In genomic region chr12:50006754-50007442, GRCh38 we compare ENCODE assay signal across 14 cellular contexts. TPM values are rescaled to one million over a fixed set of nuclear protein-coding genes. Genes with fewer than 3 reads are reported as not detected.
A peak's percentile ranks its signal among the peaks of the same experiment; 100 is the strongest.
DNase-seq lines count a peak whose midpoint lies in the region; ATAC-seq, FAIRE-seq and TF ChIP-seq lines count a peak whose summit lies in the region.
"Had no signal": no experiment of that assay in that cellular context is flagged by ENCODE, and none has a peak within 500 bp of the region (broad histone marks: within the 10 kb centered on the region; RNA-seq: fewer than 3 reads in every experiment).

No MANE protein-coding gene starts in this region.

- FAIRE-seq in bronchial epithelial cell (lab: Jason Lieb, UNC), result no peak
- FAIRE-seq: H1 had no signal

- no peaks in the 10 kb centered on the region for H3K27me3 ChIP-seq in bronchial epithelial cell (ENCODE audit: control insufficient read depth, insufficient read depth, low read length)
- H3K27me3 ChIP-seq in upper lobe of left lung, result no peaks in the 10 kb centered on the region

- H3K36me3 Mint-ChIP-seq in osteocyte (ENCODE audit: unreplicated experiment), result peaks cover 4% of the 10 kb centered on the region
- no peaks in the 10 kb centered on the region for H3K36me3 Mint-ChIP-seq in natural killer cell treated with Interleukin-12 subunit alpha and Interleukin-12 subunit beta and Interleukin-15 and Interleukin-18, amount 100 ng/mL, for 72 hours

- H3K27ac ChIP-seq in upper lobe of left lung, result no peak overlapping the region

- DNase-seq in NCI-H1694 treated with DMSO at 0.1 percent for 48 hours (lab: John Stamatoyannopoulos, UW) (peak; percentile 69), bronchial epithelial cell (ENCODE audit: low read depth) (peak; percentile 15), osteocyte (ENCODE audit: extremely low spot score, unreplicated experiment) (no peak), COLO829 (ENCODE audit: low spot score) (no peak), upper lobe of left lung (no peak)
- DNase-seq in natural killer cell treated with Interleukin-12 subunit alpha and Interleukin-12 subunit beta and Interleukin-15 and Interleukin-18, amount 100 ng/mL, for 72 hours (ENCODE audit: low spot score), result no peak
- no peak for DNase-seq in stimulated activated naive CD4-positive, alpha-beta T cell (lab: John Stamatoyannopoulos, UW)
- DNase-seq: activated T-cell treated with anti-CD3 and anti-CD28 coated beads, Interleukin-2, amount 50 U/mL, for 72 hours had no signal

- no peaks in the 10 kb centered on the region for H3K9me3 ChIP-seq in upper lobe of left lung

- no peak for TF ChIP-seq EP300 in upper lobe of left lung (IDR thresholded peaks at IDR 0.05)

- TF ChIP-seq POLR2A in upper lobe of left lung (IDR thresholded peaks at IDR 0.05), result no peak

- H3K4me1 Mint-ChIP-seq in osteocyte (ENCODE audit: unreplicated experiment), result peaks cover 6% of the 10 kb centered on the region
- H3K4me1 Mint-ChIP-seq in natural killer cell treated with Interleukin-12 subunit alpha and Interleukin-12 subunit beta and Interleukin-15 and Interleukin-18, amount 100 ng/mL, for 72 hours (ENCODE audit: low read depth in 2 of 2), result no peaks in the 10 kb centered on the region

- H3K4me3 Mint-ChIP-seq in osteocyte (ENCODE audit: unreplicated experiment), result no peak overlapping the region
- H3K4me3 Mint-ChIP-seq in natural killer cell treated with Interleukin-12 subunit alpha and Interleukin-12 subunit beta and Interleukin-15 and Interleukin-18, amount 100 ng/mL, for 72 hours, result no peak overlapping the region
- H3K4me3 Mint-ChIP-seq: activated T-cell treated with anti-CD3 and anti-CD28 coated beads, Interleukin-2, amount 50 U/mL, for 72 hours; central memory CD8-positive, alpha-beta T cell had no signal

- peaks cover 0 to 11% (median 0%) of the 10 kb centered on the region in 4 donors for H3K4me1 ChIP-seq in upper lobe of left lung

- peak; percentile 53 for ATAC-seq in GM19043 (IDR thresholded peaks at IDR 0.05; ENCODE audit: low read depth, unreplicated experiment)
- no peak for ATAC-seq in natural killer cell treated with Interleukin-12 subunit alpha and Interleukin-12 subunit beta and Interleukin-15 and Interleukin-18, amount 100 ng/mL, for 72 hours
- ATAC-seq in upper lobe of left lung (ENCODE audit: low FRiP score in 2 of 2), result no peak
- ATAC-seq: activated T-cell treated with anti-CD3 and anti-CD28 coated beads, Interleukin-2, amount 50 U/mL, for 72 hours had no signal

- peaks cover 3% of the 10 kb centered on the region for H3K36me3 ChIP-seq in bronchial epithelial cell (ENCODE audit: control insufficient read depth, insufficient read depth, low read length)
- H3K36me3 ChIP-seq in upper lobe of left lung, result peaks cover 0 to 13% (median 1%) of the 10 kb centered on the region in 4 donors

- H3K27ac Mint-ChIP-seq in osteocyte (ENCODE audit: unreplicated experiment), result peak overlapping the region; percentile 53
- H3K27ac Mint-ChIP-seq in natural killer cell treated with Interleukin-12 subunit alpha and Interleukin-12 subunit beta and Interleukin-15 and Interleukin-18, amount 100 ng/mL, for 72 hours, result no peak overlapping the region
- H3K27ac Mint-ChIP-seq: activated T-cell treated with anti-CD3 and anti-CD28 coated beads, Interleukin-2, amount 50 U/mL, for 72 hours had no signal

- no peaks in the 10 kb centered on the region for H3K27me3 Mint-ChIP-seq in osteocyte (ENCODE audit: unreplicated experiment)
- no peaks in the 10 kb centered on the region for H3K27me3 Mint-ChIP-seq in natural killer cell treated with Interleukin-12 subunit alpha and Interleukin-12 subunit beta and Interleukin-15 and Interleukin-18, amount 100 ng/mL, for 72 hours
- H3K27me3 Mint-ChIP-seq: central memory CD8-positive, alpha-beta T cell had no signal

- TF ChIP-seq CTCF in bronchial epithelial cell (IDR thresholded peaks at IDR 0.05; ENCODE audit: insufficient read depth, low read length, severe bottlenecking), result no peak
- no peak for TF ChIP-seq CTCF in osteocyte (IDR thresholded peaks at IDR 0.05)
- TF ChIP-seq CTCF in upper lobe of left lung (IDR thresholded peaks at IDR 0.05), result no peak

- 73 to 83% methylated on average over 1 of the region's 1 CpG for WGBS in upper lobe of left lung, 2 donors

- no peaks in the 10 kb centered on the region for H3K9me3 Mint-ChIP-seq in osteocyte (ENCODE audit: unreplicated experiment)
- no peaks in the 10 kb centered on the region for H3K9me3 Mint-ChIP-seq in natural killer cell treated with Interleukin-12 subunit alpha and Interleukin-12 subunit beta and Interleukin-15 and Interleukin-18, amount 100 ng/mL, for 72 hours
- H3K9me3 Mint-ChIP-seq: activated T-cell treated with anti-CD3 and anti-CD28 coated beads, Interleukin-2, amount 50 U/mL, for 72 hours; central memory CD8-positive, alpha-beta T cell had no signal

- no peak overlapping the region for H3K4me3 ChIP-seq in bronchial epithelial cell (ENCODE audit: low read depth, low read length)
- H3K4me3 ChIP-seq in upper lobe of left lung, result no peak overlapping the region

RNA-seq across cellular contexts. Expression of gene RACGAP1, which starts 18.4 kb away (rescaled TPM):
- total RNA-seq in bronchial epithelial cell (9.6 and 11.3 TPM in 2 replicates), osteocyte (25.9 and 28.3 TPM in 2 replicates), upper lobe of left lung (10 to 100 TPM; 10.3 to 22.4 (median 18.4) TPM)
- total RNA-seq in natural killer cell treated with Interleukin-12 subunit alpha and Interleukin-12 subunit beta and Interleukin-15 and Interleukin-18, amount 100 ng/mL, for 72 hours, result 100 to 1,000 TPM in 1 of 2 donors, 10 to 100 TPM in 1; 72.2 to 107 TPM

RNA-seq across cellular contexts. Expression of gene AQP6, which starts 34.2 kb away (rescaled TPM):
- under 0.01 TPM in 1 of 2 replicates, not detected in the other for total RNA-seq in bronchial epithelial cell
- not detected in 2 replicates for total RNA-seq in osteocyte
- not detected for total RNA-seq in natural killer cell treated with Interleukin-12 subunit alpha and Interleukin-12 subunit beta and Interleukin-15 and Interleukin-18, amount 100 ng/mL, for 72 hours
- under 1 TPM in 4 of 6 donors, not detected in 2; 0.06 to 0.39 (median 0.24) TPM for total RNA-seq in upper lobe of left lung
- total RNA-seq: activated T-cell treated with anti-CD3 and anti-CD28 coated beads, Interleukin-2, amount 50 U/mL, for 72 hours; pulmonary artery endothelial cell; ureter had no signal

RNA-seq across cellular contexts. Expression of gene AQP5, which starts 45.2 kb away (rescaled TPM):
- total RNA-seq in bronchial epithelial cell (1.3 and 9.9 TPM in 2 replicates), osteocyte (0.24 and 0.46 TPM in 2 replicates), upper lobe of left lung (10 to 100 TPM in 5 of 6 donors, 1 to 10 TPM in 1; 7.3 to 36.6 (median 18.1) TPM)
- not detected for total RNA-seq in natural killer cell treated with Interleukin-12 subunit alpha and Interleukin-12 subunit beta and Interleukin-15 and Interleukin-18, amount 100 ng/mL, for 72 hours
- total RNA-seq: activated T-cell treated with anti-CD3 and anti-CD28 coated beads, Interleukin-2, amount 50 U/mL, for 72 hours; Daoy had no signal

RNA-seq across cellular contexts. Expression of gene ASIC1, which starts 50.5 kb away (rescaled TPM):
- total RNA-seq in bronchial epithelial cell, result 1.3 and 1.4 TPM in 2 replicates
- 2.1 and 3.0 TPM in 2 replicates for total RNA-seq in osteocyte
- total RNA-seq in natural killer cell treated with Interleukin-12 subunit alpha and Interleukin-12 subunit beta and Interleukin-15 and Interleukin-18, amount 100 ng/mL, for 72 hours, result under 1 TPM in 1 of 2 donors, not detected in 1; 0.17 TPM
- 1 to 10 TPM in 2 of 6 donors, under 1 TPM in 2, not detected in 2; 0.15 to 2.7 (median 1.1) TPM for total RNA-seq in upper lobe of left lung
- total RNA-seq: Daoy had no signal

RNA-seq across cellular contexts. Expression of gene AQP2, which starts 56.4 kb away (rescaled TPM):
- not detected in 2 replicates for total RNA-seq in bronchial epithelial cell
- not detected in 2 replicates for total RNA-seq in osteocyte
- total RNA-seq in natural killer cell treated with Interleukin-12 subunit alpha and Interleukin-12 subunit beta and Interleukin-15 and Interleukin-18, amount 100 ng/mL, for 72 hours, result not detected
- total RNA-seq in upper lobe of left lung, result under 1 TPM in 1 of 6 donors, not detected in 5; 0.15 TPM
- total RNA-seq: activated T-cell treated with anti-CD3 and anti-CD28 coated beads, Interleukin-2, amount 50 U/mL, for 72 hours; Daoy; H1; pulmonary artery endothelial cell had no signal

Comparison
In these comparisons a context has a peak if more than half of its experiments do, and no peak if none do; other contexts are left out.
1. DNase-seq: peak in NCI-H1694 treated with DMSO at 0.1 percent for 48 hours (single experiment) and bronchial epithelial cell (single experiment); none in osteocyte (single experiment), COLO829 (single experiment), natural killer cell treated with Interleukin-12 subunit alpha and Interleukin-12 subunit beta and Interleukin-15 and Interleukin-18, amount 100 ng/mL, for 72 hours (single experiment), stimulated activated naive CD4-positive, alpha-beta T cell (0 of 6) and upper lobe of left lung (0 of 2).